ENCODE assay signal across 24 cellular contexts in genomic region chr10:102809753-102810152, GRCh38. TPM values are rescaled to one million over a fixed set of nuclear protein-coding genes. Genes with fewer than 3 reads are reported as not detected.
DNase-seq lines count a peak whose midpoint lies in the region; ATAC-seq and TF ChIP-seq lines count a peak whose summit lies in the region.
"Had no signal": no experiment of that assay in that cellular context is flagged by ENCODE, and none has a peak within 500 bp of the region (broad histone marks: within the 10 kb centered on the region; RNA-seq: fewer than 3 reads in every experiment).

No MANE protein-coding gene starts in this region.

- H3K4me1 ChIP-seq in BLaER1 (peaks cover 73% of the 10 kb centered on the region), GM23338 (ENCODE audit: insufficient read depth) (peaks cover 10% of the 10 kb centered on the region), neural progenitor cell (peaks cover 4% of the 10 kb centered on the region)

- ATAC-seq in GM23338 = no peak
- ATAC-seq in activated CD4-positive, CD25-positive, alpha-beta regulatory T cell treated with anti-CD3 and anti-CD28 coated beads, Interleukin-2, amount 50 U/mL, for 24 hours = no peak
- ATAC-seq: Right ventricle myocardium inferior had no signal

- H3F3A ChIP-seq in GM23338 (replicated peaks; ENCODE audit: low read depth) (0 out of 2 replicates have a peak, but pooled peaks cover under 1% of the 10 kb centered on the region), neural progenitor cell (ENCODE audit: low read depth) (no peaks in the 10 kb centered on the region)

- peaks cover 12% of the 10 kb centered on the region; the same call in 2 of the 3 replicates for H3K36me3 Mint-ChIP-seq in GM23338 (ENCODE audit: low read depth)
- peaks cover 74% of the 10 kb centered on the region for H3K36me3 Mint-ChIP-seq in dendritic cell treated with granulocyte-macrophage colony-stimulating factor and Interleukin-4, amounts not matched to agents 40 ng/mL and 50 ng/mL, for 4 days (ENCODE audit: low read depth)
- H3K36me3 Mint-ChIP-seq in neural progenitor cell = peaks cover 12% of the 10 kb centered on the region

- H3K9me2 ChIP-seq in GM23338 (ENCODE audit: insufficient read depth) = no peaks in the 10 kb centered on the region

- H3K4me1 Mint-ChIP-seq in GM23338 = peaks cover 21% of the 10 kb centered on the region
- H3K4me1 Mint-ChIP-seq in dendritic cell treated with granulocyte-macrophage colony-stimulating factor and Interleukin-4, amounts not matched to agents 40 ng/mL and 50 ng/mL, for 4 days (ENCODE audit: low read depth) = peaks cover 62% of the 10 kb centered on the region
- peaks cover 10% of the 10 kb centered on the region for H3K4me1 Mint-ChIP-seq in neural progenitor cell

- H3K9me3 ChIP-seq in BLaER1 (no peaks in the 10 kb centered on the region), neural progenitor cell (ENCODE audit: low read depth) (no peaks in the 10 kb centered on the region)
- H3K9me3 ChIP-seq: BE2C had no signal

- H3K9me3 Mint-ChIP-seq in GM23338 (no peaks in the 10 kb centered on the region), neural progenitor cell (no peaks in the 10 kb centered on the region)
- no peaks in the 10 kb centered on the region for H3K9me3 Mint-ChIP-seq in dendritic cell treated with granulocyte-macrophage colony-stimulating factor and Interleukin-4, amounts not matched to agents 40 ng/mL and 50 ng/mL, for 4 days
- H3K9me3 Mint-ChIP-seq: CD4-positive, alpha-beta T cell had no signal

- H3K79me2 ChIP-seq in GM23338 (replicated peaks; ENCODE audit: insufficient read depth) (no peaks in the 10 kb centered on the region), neural progenitor cell (ENCODE audit: low read depth) (no peaks in the 10 kb centered on the region)

- no peaks in the 10 kb centered on the region for H4K20me1 ChIP-seq in BLaER1
- no peaks in the 10 kb centered on the region for H4K20me1 ChIP-seq in GM23338 (replicated peaks; ENCODE audit: insufficient read depth)
- H4K20me1 ChIP-seq in neural progenitor cell (ENCODE audit: low read depth) = no peaks in the 10 kb centered on the region

- H3K36me3 ChIP-seq in BLaER1 (peaks cover 36% of the 10 kb centered on the region), GM23338 (ENCODE audit: insufficient read depth) (no peaks in the 10 kb centered on the region), neural progenitor cell (no peaks in the 10 kb centered on the region)

- H3K27ac Mint-ChIP-seq in GM23338 (peak overlapping the region; percentile 70), neural progenitor cell (peak overlapping the region; percentile 21)
- peak overlapping the region; percentile 83 for H3K27ac Mint-ChIP-seq in dendritic cell treated with granulocyte-macrophage colony-stimulating factor and Interleukin-4, amounts not matched to agents 40 ng/mL and 50 ng/mL, for 4 days
- H3K27ac Mint-ChIP-seq: CD4-positive, alpha-beta T cell had no signal

- no peak overlapping the region for H3K9ac ChIP-seq in BLaER1
- no peak overlapping the region for H3K9ac ChIP-seq in neural progenitor cell

- H3K27ac ChIP-seq in BLaER1 (peak overlapping the region; percentile 49), GM23338 (ENCODE audit: low read depth) (no peak overlapping the region), neural progenitor cell (no peak overlapping the region)

- H3K4me3 ChIP-seq in BLaER1 (no peak overlapping the region), GM23338 (no peak overlapping the region), neural progenitor cell (no peak overlapping the region)

- peaks cover 3% of the 10 kb centered on the region for H3K27me3 Mint-ChIP-seq in GM23338 (ENCODE audit: insufficient read depth, low read depth, poor library complexity)
- H3K27me3 Mint-ChIP-seq in dendritic cell treated with granulocyte-macrophage colony-stimulating factor and Interleukin-4, amounts not matched to agents 40 ng/mL and 50 ng/mL, for 4 days = no peaks in the 10 kb centered on the region
- H3K27me3 Mint-ChIP-seq in neural progenitor cell (ENCODE audit: insufficient read depth, low read depth) = no peaks in the 10 kb centered on the region
- H3K27me3 Mint-ChIP-seq: CD4-positive, alpha-beta T cell had no signal

- H3K4me2 ChIP-seq in BLaER1 = no peak overlapping the region
- H3K4me2 ChIP-seq in GM23338 = no peak overlapping the region
- no peak overlapping the region for H3K4me2 ChIP-seq in neural progenitor cell

- intact Hi-C loops in dendritic cell treated with granulocyte-macrophage colony-stimulating factor and Interleukin-4, amounts not matched to agents 40 ng/mL and 50 ng/mL, for 4 days (cut with micrococcal nuclease) = no loop called here

- DNase-seq in GM23338 (ENCODE audit: low spot score) (no peak), neural progenitor cell (ENCODE audit: low spot score) (no peak), DMS53 (lab: John Stamatoyannopoulos, UW) (no peak)
- no peak for DNase-seq in stimulated activated CD4-positive, alpha-beta T cell treated with anti-CD3 and anti-CD28 coated beads, Interleukin-4, amount 100 ng/mL, for 1 hour
- DNase-seq: BE2C; CD4-positive, alpha-beta T cell; COR-L47; IMR-90; Karpas-422; MV-4-11; NCI-H1694 treated with DMSO at 0.1 percent for 48 hours; NCI-H2081 treated with DMSO at 0.1 percent for 48 hours; NCI-H2171 treated with DMSO at 0.1 percent for 48 hours; NCI-H524 treated with DMSO at 0.1 percent for 48 hours; NCI-H82 had no signal

- H3K27me3 ChIP-seq in BLaER1 (no peaks in the 10 kb centered on the region), GM23338 (ENCODE audit: insufficient read depth) (no peaks in the 10 kb centered on the region), neural progenitor cell (no peaks in the 10 kb centered on the region)
- H3K27me3 ChIP-seq: BE2C had no signal

- H2AFZ ChIP-seq in GM23338 (no peak overlapping the region), neural progenitor cell (replicated peaks) (no peak overlapping the region)

- no peak for TF ChIP-seq CTCF in GM23338 (conservative IDR thresholded peaks at IDR 0.05; ENCODE audit: low read depth in 2 of 2)
- no peak for TF ChIP-seq CTCF in neural progenitor cell (IDR thresholded peaks at IDR 0.05)

- H3K4me3 Mint-ChIP-seq in GM23338 (no peak overlapping the region), neural progenitor cell (no peak overlapping the region)
- no peak overlapping the region for H3K4me3 Mint-ChIP-seq in dendritic cell treated with granulocyte-macrophage colony-stimulating factor and Interleukin-4, amounts not matched to agents 40 ng/mL and 50 ng/mL, for 4 days
- H3K4me3 Mint-ChIP-seq: CD4-positive, alpha-beta T cell had no signal

TF ChIP-seq in GM23338, 12 proteins besides CTCF, POLR2A, EP300 and RAD21:
- TF ChIP-seq REST (IDR thresholded peaks at IDR 0.05; ENCODE audit: unreplicated experiment) = no peak
- TF ChIP-seq JUNB (IDR thresholded peaks at IDR 0.05; ENCODE audit: unreplicated experiment) = no peak
- TF ChIP-seq POLR2AphosphoS5 (IDR thresholded peaks at IDR 0.05; ENCODE audit: low read depth) = no peak
- no peak for TF ChIP-seq ETS1 (IDR thresholded peaks at IDR 0.05)
- no peak for TF ChIP-seq ZNF331 (CRISPR knock-in tag; IDR thresholded peaks at IDR 0.05; ENCODE audit: low read depth)
- no peak for TF ChIP-seq ZNF114 (CRISPR knock-in tag; IDR thresholded peaks at IDR 0.05)
- TF ChIP-seq STAT1 (IDR thresholded peaks at IDR 0.05; ENCODE audit: unreplicated experiment) = no peak
- TF ChIP-seq CREB1 (CRISPR knock-in tag; IDR thresholded peaks at IDR 0.05; ENCODE audit: low read depth) = no peak
- no peak for TF ChIP-seq EZH2phosphoT487 (IDR thresholded peaks at IDR 0.05; ENCODE audit: unreplicated experiment)

RNA-seq across cellular contexts. Expression of gene CYP17A1, which starts 27.5 kb away (rescaled TPM):
- total RNA-seq in GM23338 (2014; rRNA removed; shearing (Covaris generic)) = not detected in 2 replicates
- polyA plus RNA-seq in GM23338 (2016; fragmentation: Nextera tagmentation; extraction: Ambion mirVana) = not detected in 2 replicates
- total RNA-seq in neural progenitor cell (ENCODE audit: low replicate concordance) = not detected in 2 replicates
- total RNA-seq: A673; CD4-positive, alpha-beta T cell; G401; H4; IMR-90; M059J; Right ventricle myocardium inferior; SK-MEL-5 had no signal
- polyA plus RNA-seq: IMR-90 had no signal

RNA-seq across cellular contexts. Expression of gene BORCS7, which starts 44.3 kb away (rescaled TPM):
- 5.6 and 6.0 TPM in 2 replicates for total RNA-seq in GM23338 (2014; rRNA removed; shearing (Covaris generic))
- polyA plus RNA-seq in GM23338 (2016; fragmentation: Nextera tagmentation; extraction: Ambion mirVana) = 7.8 and 9.0 TPM in 2 replicates
- 10.1 and 18.4 TPM in 2 replicates for total RNA-seq in neural progenitor cell (ENCODE audit: low replicate concordance)

RNA-seq across cellular contexts. Expression of gene AS3MT, which starts 59.5 kb away (rescaled TPM):
- total RNA-seq in GM23338 (2014; rRNA removed; shearing (Covaris generic)) = 8.8 and 10.5 TPM in 2 replicates
- polyA plus RNA-seq in GM23338 (2016; fragmentation: Nextera tagmentation; extraction: Ambion mirVana) = 6.3 and 7.2 TPM in 2 replicates
- total RNA-seq in neural progenitor cell (ENCODE audit: low replicate concordance) = 33.3 and 40.3 TPM in 2 replicates
- total RNA-seq: H4 had no signal

Comparison
In these comparisons a context has a peak if more than half of its experiments do, and no peak if none do; other contexts are left out.
1. H3K27ac Mint-ChIP-seq: peak in every context shown above with its lines; median percentile 83 in dendritic cell treated with granulocyte-macrophage colony-stimulating factor and Interleukin-4, amounts not matched to agents 40 ng/mL and 50 ng/mL, for 4 days; 70 in GM23338; 21 in neural progenitor cell.